25 cellular contexts compared by ENCODE assay signal in the genomic region with DNA sequence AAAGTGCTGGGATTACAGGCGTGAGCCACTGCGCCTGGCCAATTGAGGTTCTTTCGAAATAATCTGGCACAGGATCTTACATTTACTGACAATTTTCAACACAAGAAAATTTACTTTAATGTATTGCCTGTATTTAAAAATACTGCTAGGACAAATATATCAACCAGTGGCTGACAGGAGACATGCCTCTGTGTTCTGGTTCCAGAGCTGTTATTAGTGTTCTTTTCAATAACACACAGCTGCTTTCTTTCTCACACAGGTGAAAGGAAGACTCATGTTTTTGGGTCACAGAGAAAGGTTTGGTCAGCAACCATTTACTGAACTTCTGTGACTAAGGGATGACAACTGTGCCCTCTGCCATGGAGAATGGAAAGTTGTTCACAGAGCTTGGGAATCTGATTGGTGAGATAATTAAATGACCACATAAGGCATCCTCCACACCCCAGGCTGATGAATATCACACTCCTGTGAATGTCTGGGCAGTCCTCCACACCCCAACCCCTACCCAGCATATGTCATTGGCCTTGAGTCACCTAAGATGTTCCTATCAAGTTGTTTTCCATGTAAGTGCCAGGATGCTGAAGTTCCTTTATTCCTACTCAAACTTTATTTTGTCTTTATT.
"Had no signal": no experiment of that assay in that cellular context is flagged by ENCODE, and none has a peak within 500 bp of the region (broad histone marks: within the 10 kb centered on the region; RNA-seq: fewer than 3 reads in every experiment).

No MANE protein-coding gene starts in this region.

- FAIRE-seq: islet of Langerhans had no signal

- H3K27me3 ChIP-seq: dorsolateral prefrontal cortex, esophagus muscularis mucosa, vagina had no signal

- H3K4me1 ChIP-seq: esophagus muscularis mucosa had no signal

- ATAC-seq: activated CD4-positive, alpha-beta T cell treated with anti-CD3 and anti-CD28 coated beads for 36 hours; activated CD8-positive, alpha-beta memory T cell treated with anti-CD3 and anti-CD28 coated beads, Interleukin-2, amount 10 ng/mL, durations not matched to agents 7 days and 5 days; activated CD8-positive, alpha-beta T cell treated with anti-CD3 and anti-CD28 coated beads, Interleukin-2, amount 10 ng/mL, durations not matched to agents 7 days and 5 days; activated naive CD4-positive, alpha-beta T cell treated with anti-CD3 and anti-CD28 coated beads, Interleukin-2, amount 50 U/mL, for 72 hours; left colon; naive thymus-derived CD8-positive, alpha-beta T cell had no signal

- H3K9me3 ChIP-seq: esophagus muscularis mucosa, vagina had no signal

- H3K27ac ChIP-seq: coronary artery, esophagus muscularis mucosa, vagina had no signal

- DNase-seq: activated CD4-positive, alpha-beta T cell treated with anti-CD3 and anti-CD28 coated beads for 36 hours; activated CD4-positive, CD25-positive, alpha-beta regulatory T cell; activated CD8-positive, alpha-beta memory T cell treated with anti-CD3 and anti-CD28 coated beads, Interleukin-2, amount 10 ng/mL, durations not matched to agents 7 days and 5 days; activated CD8-positive, alpha-beta T cell treated with anti-CD3 and anti-CD28 coated beads, Interleukin-2, amount 10 ng/mL, durations not matched to agents 7 days and 5 days; activated naive CD4-positive, alpha-beta T cell; activated T-cell treated with anti-CD3 and anti-CD28 coated beads, Interleukin-2, amount 50 U/mL, for 48 hours; anterior cingulate cortex; dorsolateral prefrontal cortex; effector memory CD4-positive, alpha-beta T cell; foreskin melanocyte; left colon; midbrain; naive thymus-derived CD8-positive, alpha-beta T cell; nucleus accumbens; posterior cingulate gyrus; right cardiac atrium; stimulated activated CD4-positive, alpha-beta T cell treated with anti-CD3 and anti-CD28 coated beads, Interleukin-2, amount 100 ng/mL, for 48 hours; stimulated activated naive CD4-positive, alpha-beta T cell treated with Interleukin-2 at 50 U/mL for 16 hours; T-helper 1 cell; trophoblast cell had no signal

- H3K4me3 ChIP-seq: coronary artery, esophagus muscularis mucosa, vagina had no signal
